1 cellular context compared by ENCODE assay signal in genomic region chr5:88847410-88847809, GRCh38.
TF ChIP-seq lines count a peak whose summit lies in the region.

No MANE protein-coding gene starts in this region.

TF ChIP-seq in GM12878, 131 proteins besides CTCF, POLR2A, EP300 and RAD21:
- TF ChIP-seq SP1 (IDR thresholded peaks at IDR 0.05; ENCODE audit: low read depth, low read length) (no peak), NFIC (IDR thresholded peaks at IDR 0.05; ENCODE audit: low read depth, low read length) (no peak), FOXK2 (IDR thresholded peaks at IDR 0.05) (no peak), SUPT20H (IDR thresholded peaks at IDR 0.05; ENCODE audit: borderline replicate concordance, control insufficient read depth, low read depth, low read length) (no peak), BHLHE40 (IDR thresholded peaks at IDR 0.05; ENCODE audit: borderline replicate concordance in 1 of 2, low read depth in 2 of 2, low read length in 1 of 2) (no peak), FOS (IDR thresholded peaks at IDR 0.05; ENCODE audit: borderline replicate concordance, extremely low read depth, insufficient read length) (no peak), TARDBP (IDR thresholded peaks at IDR 0.05; ENCODE audit: borderline replicate concordance) (no peak)
- TF ChIP-seq, protein P1, sequence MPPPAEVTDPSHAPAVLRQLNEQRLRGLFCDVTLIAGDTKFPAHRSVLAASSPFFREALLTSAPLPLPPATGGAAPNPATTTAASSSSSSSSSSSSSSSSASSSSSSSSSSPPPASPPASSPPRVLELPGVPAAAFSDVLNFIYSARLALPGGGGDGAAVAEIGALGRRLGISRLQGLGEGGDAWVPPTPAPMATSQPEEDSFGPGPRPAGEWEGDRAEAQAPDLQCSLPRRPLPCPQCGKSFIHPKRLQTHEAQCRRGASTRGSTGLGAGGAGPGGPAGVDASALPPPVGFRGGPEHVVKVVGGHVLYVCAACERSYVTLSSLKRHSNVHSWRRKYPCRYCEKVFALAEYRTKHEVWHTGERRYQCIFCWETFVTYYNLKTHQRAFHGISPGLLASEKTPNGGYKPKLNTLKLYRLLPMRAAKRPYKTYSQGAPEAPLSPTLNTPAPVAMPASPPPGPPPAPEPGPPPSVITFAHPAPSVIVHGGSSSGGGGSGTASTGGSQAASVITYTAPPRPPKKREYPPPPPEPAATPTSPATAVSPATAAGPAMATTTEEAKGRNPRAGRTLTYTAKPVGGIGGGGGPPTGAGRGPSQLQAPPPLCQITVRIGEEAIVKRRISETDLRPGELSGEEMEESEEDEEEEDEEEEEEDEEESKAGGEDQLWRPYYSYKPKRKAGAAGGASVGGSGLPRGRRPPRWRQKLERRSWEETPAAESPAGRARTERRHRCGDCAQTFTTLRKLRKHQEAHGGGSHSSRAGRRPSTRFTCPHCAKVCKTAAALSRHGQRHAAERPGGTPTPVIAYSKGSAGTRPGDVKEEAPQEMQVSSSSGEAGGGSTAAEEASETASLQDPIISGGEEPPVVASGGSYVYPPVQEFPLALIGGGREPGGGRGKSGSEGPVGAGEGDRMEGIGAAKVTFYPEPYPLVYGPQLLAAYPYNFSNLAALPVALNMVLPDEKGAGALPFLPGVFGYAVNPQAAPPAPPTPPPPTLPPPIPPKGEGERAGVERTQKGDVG (CRISPR knock-in tag; IDR thresholded peaks at IDR 0.05) = no peak
- TF ChIP-seq, protein P2, sequence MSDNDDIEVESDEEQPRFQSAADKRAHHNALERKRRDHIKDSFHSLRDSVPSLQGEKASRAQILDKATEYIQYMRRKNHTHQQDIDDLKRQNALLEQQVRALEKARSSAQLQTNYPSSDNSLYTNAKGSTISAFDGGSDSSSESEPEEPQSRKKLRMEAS (IDR thresholded peaks at IDR 0.05; ENCODE audit: low read depth, low read length) = no peak
- TF ChIP-seq, protein P3, sequence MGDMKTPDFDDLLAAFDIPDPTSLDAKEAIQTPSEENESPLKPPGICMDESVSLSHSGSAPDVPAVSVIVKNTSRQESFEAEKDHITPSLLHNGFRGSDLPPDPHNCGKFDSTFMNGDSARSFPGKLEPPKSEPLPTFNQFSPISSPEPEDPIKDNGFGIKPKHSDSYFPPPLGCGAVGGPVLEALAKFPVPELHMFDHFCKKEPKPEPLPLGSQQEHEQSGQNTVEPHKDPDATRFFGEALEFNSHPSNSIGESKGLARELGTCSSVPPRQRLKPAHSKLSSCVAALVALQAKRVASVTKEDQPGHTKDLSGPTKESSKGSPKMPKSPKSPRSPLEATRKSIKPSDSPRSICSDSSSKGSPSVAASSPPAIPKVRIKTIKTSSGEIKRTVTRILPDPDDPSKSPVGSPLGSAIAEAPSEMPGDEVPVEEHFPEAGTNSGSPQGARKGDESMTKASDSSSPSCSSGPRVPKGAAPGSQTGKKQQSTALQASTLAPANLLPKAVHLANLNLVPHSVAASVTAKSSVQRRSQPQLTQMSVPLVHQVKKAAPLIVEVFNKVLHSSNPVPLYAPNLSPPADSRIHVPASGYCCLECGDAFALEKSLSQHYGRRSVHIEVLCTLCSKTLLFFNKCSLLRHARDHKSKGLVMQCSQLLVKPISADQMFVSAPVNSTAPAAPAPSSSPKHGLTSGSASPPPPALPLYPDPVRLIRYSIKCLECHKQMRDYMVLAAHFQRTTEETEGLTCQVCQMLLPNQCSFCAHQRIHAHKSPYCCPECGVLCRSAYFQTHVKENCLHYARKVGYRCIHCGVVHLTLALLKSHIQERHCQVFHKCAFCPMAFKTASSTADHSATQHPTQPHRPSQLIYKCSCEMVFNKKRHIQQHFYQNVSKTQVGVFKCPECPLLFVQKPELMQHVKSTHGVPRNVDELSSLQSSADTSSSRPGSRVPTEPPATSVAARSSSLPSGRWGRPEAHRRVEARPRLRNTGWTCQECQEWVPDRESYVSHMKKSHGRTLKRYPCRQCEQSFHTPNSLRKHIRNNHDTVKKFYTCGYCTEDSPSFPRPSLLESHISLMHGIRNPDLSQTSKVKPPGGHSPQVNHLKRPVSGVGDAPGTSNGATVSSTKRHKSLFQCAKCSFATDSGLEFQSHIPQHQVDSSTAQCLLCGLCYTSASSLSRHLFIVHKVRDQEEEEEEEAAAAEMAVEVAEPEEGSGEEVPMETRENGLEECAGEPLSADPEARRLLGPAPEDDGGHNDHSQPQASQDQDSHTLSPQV (IDR thresholded peaks at IDR 0.05) = no peak
- TF ChIP-seq, protein P4, sequence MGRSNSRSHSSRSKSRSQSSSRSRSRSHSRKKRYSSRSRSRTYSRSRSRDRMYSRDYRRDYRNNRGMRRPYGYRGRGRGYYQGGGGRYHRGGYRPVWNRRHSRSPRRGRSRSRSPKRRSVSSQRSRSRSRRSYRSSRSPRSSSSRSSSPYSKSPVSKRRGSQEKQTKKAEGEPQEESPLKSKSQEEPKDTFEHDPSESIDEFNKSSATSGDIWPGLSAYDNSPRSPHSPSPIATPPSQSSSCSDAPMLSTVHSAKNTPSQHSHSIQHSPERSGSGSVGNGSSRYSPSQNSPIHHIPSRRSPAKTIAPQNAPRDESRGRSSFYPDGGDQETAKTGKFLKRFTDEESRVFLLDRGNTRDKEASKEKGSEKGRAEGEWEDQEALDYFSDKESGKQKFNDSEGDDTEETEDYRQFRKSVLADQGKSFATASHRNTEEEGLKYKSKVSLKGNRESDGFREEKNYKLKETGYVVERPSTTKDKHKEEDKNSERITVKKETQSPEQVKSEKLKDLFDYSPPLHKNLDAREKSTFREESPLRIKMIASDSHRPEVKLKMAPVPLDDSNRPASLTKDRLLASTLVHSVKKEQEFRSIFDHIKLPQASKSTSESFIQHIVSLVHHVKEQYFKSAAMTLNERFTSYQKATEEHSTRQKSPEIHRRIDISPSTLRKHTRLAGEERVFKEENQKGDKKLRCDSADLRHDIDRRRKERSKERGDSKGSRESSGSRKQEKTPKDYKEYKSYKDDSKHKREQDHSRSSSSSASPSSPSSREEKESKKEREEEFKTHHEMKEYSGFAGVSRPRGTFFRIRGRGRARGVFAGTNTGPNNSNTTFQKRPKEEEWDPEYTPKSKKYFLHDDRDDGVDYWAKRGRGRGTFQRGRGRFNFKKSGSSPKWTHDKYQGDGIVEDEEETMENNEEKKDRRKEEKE (IDR thresholded peaks at IDR 0.05) = no peak
